ENCODE assay signal across 13 cellular contexts in the genomic region with DNA sequence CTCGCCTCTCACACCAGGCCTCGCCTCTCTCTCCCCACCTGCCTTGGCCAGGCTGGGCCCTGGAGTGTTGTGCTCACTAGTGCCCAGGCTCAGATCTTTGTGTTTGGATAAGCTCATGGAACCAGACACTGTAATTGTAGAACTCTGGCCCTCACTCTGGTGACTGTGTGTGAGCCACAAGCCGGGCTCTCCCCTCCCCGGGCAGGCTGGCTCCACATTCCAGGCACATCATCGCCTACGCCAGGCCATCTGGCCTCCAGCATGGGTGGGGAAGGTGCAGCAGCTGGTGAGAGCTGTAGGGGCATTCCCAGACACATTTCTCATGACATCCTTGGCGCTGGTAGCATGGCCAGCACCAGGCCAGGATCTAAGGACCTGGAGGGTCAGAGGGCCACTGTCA.
A peak's percentile ranks its signal among the peaks of the same experiment; 100 is the strongest.
DNase-seq lines count a peak whose midpoint lies in the region; ATAC-seq and FAIRE-seq lines count a peak whose summit lies in the region.
"Had no signal": no experiment of that assay in that cellular context is flagged by ENCODE, and none has a peak within 500 bp of the region (broad histone marks: within the 10 kb centered on the region; RNA-seq: fewer than 3 reads in every experiment).

No MANE protein-coding gene starts in this region.

- FAIRE-seq in urothelium cell line (lab: Jason Lieb, UNC), result no peak
- FAIRE-seq: endothelial cell of umbilical vein, G401.6 had no signal

- DNase-seq in SHP77 (lab: John Stamatoyannopoulos, UW) (peak; percentile 10 to 67), SHP77 treated with DMSO at 0.1 percent for 48 hours (lab: John Stamatoyannopoulos, UW) (no peak), astrocyte of the hippocampus (ENCODE audit: low read depth, low spot score) (peak; percentile 46), iris pigment epithelial cell (ENCODE audit: low read depth) (peak; percentile 37), urothelium cell line (ENCODE audit: low spot score) (peak; percentile 56)
- DNase-seq in activated naive CD4-positive, alpha-beta T cell treated with anti-CD3 and anti-CD28 coated beads, Interleukin-2, amount 50 U/mL, for 72 hours (ENCODE audit: low spot score in 2 of 2), result no peak
- DNase-seq: activated CD8-positive, alpha-beta memory T cell treated with anti-CD3 and anti-CD28 coated beads for 24 hours had no signal

- ATAC-seq in HG03432 (IDR thresholded peaks at IDR 0.05; ENCODE audit: unreplicated experiment), result no peak
- ATAC-seq in HG03196 (IDR thresholded peaks at IDR 0.05; ENCODE audit: unreplicated experiment), result no peak
- no peak for ATAC-seq in activated naive CD4-positive, alpha-beta T cell treated with anti-CD3 and anti-CD28 coated beads, Interleukin-2, amount 50 U/mL, for 72 hours
- ATAC-seq: A549 had no signal

- no peaks in the 10 kb centered on the region for H3K36me3 Mint-ChIP-seq in activated naive CD4-positive, alpha-beta T cell treated with anti-CD3 and anti-CD28 coated beads, Interleukin-2, amount 50 U/mL, for 72 hours

- H3K9me3 Mint-ChIP-seq in activated naive CD4-positive, alpha-beta T cell treated with anti-CD3 and anti-CD28 coated beads, Interleukin-2, amount 50 U/mL, for 72 hours, result no peaks in the 10 kb centered on the region
- H3K9me3 Mint-ChIP-seq: T-helper 1 cell treated with Interleukin-12 subunit alpha and Interleukin-12 subunit beta and Interleukin-4 antibody, amounts not matched to agents 30 μg/mL and 1 μg/mL, for 36 hours had no signal

- no peak overlapping the region for H3K27ac Mint-ChIP-seq in activated naive CD4-positive, alpha-beta T cell treated with anti-CD3 and anti-CD28 coated beads, Interleukin-2, amount 50 U/mL, for 72 hours
- H3K27ac Mint-ChIP-seq: T-helper 1 cell treated with Interleukin-12 subunit alpha and Interleukin-12 subunit beta and Interleukin-4 antibody, amounts not matched to agents 30 μg/mL and 1 μg/mL, for 36 hours had no signal

Comparison
In these comparisons a context has a peak if more than half of its experiments do, and no peak if none do; other contexts are left out.
1. DNase-seq: peak in SHP77 (2 of 2), astrocyte of the hippocampus (single experiment), iris pigment epithelial cell (single experiment) and urothelium cell line (single experiment); none in SHP77 treated with DMSO at 0.1 percent for 48 hours (single experiment) and activated naive CD4-positive, alpha-beta T cell treated with anti-CD3 and anti-CD28 coated beads, Interleukin-2, amount 50 U/mL, for 72 hours (0 of 2).